1 cellular context compared by ENCODE assay signal in the genomic region with DNA sequence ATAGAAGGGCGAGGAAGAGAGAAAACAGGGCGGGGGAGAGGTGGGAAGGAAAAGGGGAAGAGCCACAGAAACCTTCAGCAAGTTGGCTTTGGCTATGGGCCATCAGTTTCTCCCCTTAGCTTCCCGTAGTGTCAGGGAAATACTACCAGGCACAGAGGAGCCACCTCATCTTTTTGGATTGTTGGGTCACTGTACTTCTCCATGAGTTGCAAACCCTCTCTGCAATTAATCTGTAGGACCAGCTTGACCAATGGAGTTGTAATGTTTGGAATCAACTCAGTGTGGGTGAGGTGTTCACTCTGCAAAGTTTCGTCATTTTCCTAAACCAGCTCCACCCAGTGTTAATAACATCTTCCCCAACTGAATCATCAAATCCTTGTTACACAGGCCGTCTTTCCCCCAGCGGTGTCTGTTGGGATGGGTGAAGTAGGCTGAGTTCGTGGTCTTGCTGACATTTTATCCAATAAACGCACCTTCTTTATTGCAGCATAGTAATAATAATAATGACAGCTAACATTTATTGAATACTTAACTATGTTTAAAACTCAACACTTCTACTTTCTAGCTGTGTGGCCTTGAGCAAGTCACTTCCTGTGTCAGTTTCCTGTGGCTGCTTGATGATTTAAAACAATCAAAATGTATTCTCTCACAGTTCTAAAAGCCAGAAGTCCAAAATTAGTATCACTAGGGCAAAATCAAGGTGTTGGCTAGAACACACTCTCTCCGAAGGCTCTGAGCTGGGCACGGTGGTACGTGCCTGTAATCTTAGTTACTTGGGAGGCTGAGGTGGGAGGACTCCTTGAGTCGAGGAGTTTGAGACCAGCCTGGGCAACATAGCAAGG.
TF ChIP-seq lines count a peak whose summit lies in the region.

No MANE protein-coding gene starts in this region.

TF ChIP-seq in GM23338, 12 proteins besides CTCF, POLR2A, EP300 and RAD21 (continued from another document):
- TF ChIP-seq, protein P1, sequence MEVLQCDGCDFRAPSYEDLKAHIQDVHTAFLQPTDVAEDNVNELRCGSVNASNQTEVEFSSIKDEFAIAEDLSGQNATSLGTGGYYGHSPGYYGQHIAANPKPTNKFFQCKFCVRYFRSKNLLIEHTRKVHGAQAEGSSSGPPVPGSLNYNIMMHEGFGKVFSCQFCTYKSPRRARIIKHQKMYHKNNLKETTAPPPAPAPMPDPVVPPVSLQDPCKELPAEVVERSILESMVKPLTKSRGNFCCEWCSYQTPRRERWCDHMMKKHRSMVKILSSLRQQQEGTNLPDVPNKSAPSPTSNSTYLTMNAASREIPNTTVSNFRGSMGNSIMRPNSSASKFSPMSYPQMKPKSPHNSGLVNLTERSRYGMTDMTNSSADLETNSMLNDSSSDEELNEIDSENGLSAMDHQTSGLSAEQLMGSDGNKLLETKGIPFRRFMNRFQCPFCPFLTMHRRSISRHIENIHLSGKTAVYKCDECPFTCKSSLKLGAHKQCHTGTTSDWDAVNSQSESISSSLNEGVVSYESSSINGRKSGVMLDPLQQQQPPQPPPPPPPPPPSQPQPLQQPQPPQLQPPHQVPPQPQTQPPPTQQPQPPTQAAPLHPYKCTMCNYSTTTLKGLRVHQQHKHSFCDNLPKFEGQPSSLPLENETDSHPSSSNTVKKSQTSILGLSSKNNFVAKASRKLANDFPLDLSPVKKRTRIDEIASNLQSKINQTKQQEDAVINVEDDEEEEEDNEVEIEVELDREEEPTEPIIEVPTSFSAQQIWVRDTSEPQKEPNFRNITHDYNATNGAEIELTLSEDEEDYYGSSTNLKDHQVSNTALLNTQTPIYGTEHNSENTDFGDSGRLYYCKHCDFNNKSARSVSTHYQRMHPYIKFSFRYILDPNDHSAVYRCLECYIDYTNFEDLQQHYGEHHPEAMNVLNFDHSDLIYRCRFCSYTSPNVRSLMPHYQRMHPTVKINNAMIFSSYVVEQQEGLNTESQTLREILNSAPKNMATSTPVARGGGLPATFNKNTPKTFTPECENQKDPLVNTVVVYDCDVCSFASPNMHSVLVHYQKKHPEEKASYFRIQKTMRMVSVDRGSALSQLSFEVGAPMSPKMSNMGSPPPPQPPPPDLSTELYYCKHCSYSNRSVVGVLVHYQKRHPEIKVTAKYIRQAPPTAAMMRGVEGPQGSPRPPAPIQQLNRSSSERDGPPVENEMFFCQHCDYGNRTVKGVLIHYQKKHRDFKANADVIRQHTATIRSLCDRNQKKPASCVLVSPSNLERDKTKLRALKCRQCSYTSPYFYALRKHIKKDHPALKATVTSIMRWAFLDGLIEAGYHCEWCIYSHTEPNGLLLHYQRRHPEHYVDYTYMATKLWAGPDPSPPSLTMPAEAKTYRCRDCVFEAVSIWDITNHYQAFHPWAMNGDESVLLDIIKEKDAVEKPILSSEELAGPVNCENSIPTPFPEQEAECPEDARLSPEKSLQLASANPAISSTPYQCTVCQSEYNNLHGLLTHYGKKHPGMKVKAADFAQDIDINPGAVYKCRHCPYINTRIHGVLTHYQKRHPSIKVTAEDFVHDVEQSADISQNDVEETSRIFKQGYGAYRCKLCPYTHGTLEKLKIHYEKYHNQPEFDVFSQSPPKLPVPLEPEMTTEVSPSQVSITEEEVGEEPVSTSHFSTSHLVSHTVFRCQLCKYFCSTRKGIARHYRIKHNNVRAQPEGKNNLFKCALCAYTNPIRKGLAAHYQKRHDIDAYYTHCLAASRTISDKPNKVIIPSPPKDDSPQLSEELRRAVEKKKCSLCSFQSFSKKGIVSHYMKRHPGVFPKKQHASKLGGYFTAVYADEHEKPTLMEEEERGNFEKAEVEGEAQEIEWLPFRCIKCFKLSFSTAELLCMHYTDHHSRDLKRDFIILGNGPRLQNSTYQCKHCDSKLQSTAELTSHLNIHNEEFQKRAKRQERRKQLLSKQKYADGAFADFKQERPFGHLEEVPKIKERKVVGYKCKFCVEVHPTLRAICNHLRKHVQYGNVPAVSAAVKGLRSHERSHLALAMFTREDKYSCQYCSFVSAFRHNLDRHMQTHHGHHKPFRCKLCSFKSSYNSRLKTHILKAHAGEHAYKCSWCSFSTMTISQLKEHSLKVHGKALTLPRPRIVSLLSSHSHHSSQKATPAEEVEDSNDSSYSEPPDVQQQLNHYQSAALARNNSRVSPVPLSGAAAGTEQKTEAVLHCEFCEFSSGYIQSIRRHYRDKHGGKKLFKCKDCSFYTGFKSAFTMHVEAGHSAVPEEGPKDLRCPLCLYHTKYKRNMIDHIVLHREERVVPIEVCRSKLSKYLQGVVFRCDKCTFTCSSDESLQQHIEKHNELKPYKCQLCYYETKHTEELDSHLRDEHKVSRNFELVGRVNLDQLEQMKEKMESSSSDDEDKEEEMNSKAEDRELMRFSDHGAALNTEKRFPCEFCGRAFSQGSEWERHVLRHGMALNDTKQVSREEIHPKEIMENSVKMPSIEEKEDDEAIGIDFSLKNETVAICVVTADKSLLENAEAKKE (CRISPR knock-in tag; IDR thresholded peaks at IDR 0.05), result no peak
- TF ChIP-seq POLR2AphosphoS5 (IDR thresholded peaks at IDR 0.05; ENCODE audit: low read depth), result no peak
- TF ChIP-seq, protein P2, sequence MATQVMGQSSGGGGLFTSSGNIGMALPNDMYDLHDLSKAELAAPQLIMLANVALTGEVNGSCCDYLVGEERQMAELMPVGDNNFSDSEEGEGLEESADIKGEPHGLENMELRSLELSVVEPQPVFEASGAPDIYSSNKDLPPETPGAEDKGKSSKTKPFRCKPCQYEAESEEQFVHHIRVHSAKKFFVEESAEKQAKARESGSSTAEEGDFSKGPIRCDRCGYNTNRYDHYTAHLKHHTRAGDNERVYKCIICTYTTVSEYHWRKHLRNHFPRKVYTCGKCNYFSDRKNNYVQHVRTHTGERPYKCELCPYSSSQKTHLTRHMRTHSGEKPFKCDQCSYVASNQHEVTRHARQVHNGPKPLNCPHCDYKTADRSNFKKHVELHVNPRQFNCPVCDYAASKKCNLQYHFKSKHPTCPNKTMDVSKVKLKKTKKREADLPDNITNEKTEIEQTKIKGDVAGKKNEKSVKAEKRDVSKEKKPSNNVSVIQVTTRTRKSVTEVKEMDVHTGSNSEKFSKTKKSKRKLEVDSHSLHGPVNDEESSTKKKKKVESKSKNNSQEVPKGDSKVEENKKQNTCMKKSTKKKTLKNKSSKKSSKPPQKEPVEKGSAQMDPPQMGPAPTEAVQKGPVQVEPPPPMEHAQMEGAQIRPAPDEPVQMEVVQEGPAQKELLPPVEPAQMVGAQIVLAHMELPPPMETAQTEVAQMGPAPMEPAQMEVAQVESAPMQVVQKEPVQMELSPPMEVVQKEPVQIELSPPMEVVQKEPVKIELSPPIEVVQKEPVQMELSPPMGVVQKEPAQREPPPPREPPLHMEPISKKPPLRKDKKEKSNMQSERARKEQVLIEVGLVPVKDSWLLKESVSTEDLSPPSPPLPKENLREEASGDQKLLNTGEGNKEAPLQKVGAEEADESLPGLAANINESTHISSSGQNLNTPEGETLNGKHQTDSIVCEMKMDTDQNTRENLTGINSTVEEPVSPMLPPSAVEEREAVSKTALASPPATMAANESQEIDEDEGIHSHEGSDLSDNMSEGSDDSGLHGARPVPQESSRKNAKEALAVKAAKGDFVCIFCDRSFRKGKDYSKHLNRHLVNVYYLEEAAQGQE (IDR thresholded peaks at IDR 0.05; ENCODE audit: unreplicated experiment), result no peak
- TF ChIP-seq JUNB (IDR thresholded peaks at IDR 0.05; ENCODE audit: unreplicated experiment), result no peak
- no peak for TF ChIP-seq ZNF114 (CRISPR knock-in tag; IDR thresholded peaks at IDR 0.05)
- no peak for TF ChIP-seq EZH2 (IDR thresholded peaks at IDR 0.05; ENCODE audit: low read depth, unreplicated experiment)
- no peak for TF ChIP-seq EZH2phosphoT487 (IDR thresholded peaks at IDR 0.05; ENCODE audit: unreplicated experiment)
- TF ChIP-seq ZNF331 (CRISPR knock-in tag; IDR thresholded peaks at IDR 0.05; ENCODE audit: low read depth), result no peak
